14 cellular contexts compared by ENCODE assay signal in genomic region chr5:14272548-14273205, GRCh38.
"Had no signal": no experiment of that assay in that cellular context is flagged by ENCODE, and none has a peak within 500 bp of the region (broad histone marks: within the 10 kb centered on the region; RNA-seq: fewer than 3 reads in every experiment).

No MANE protein-coding gene starts in this region.

- H3K36me3 ChIP-seq: suprapubic skin had no signal

- DNase-seq: activated CD4-positive, alpha-beta T cell treated with anti-CD3 and anti-CD28 coated beads for 1 hour; activated CD4-positive, alpha-beta T cell treated with anti-CD3 and anti-CD28 coated beads, Interleukin-2, amount 50 U/mL, for 4 hours; activated naive CD4-positive, alpha-beta T cell; activated T-cell treated with anti-CD3 and anti-CD28 coated beads for 4 hours; aorta; foreskin keratinocyte; kidney glomerular epithelial cell; occipital lobe; right cardiac atrium; stimulated activated naive CD8-positive, alpha-beta T cell treated with anti-CD3 and anti-CD28 coated beads, Interleukin-15, Interleukin-2, amounts not matched to agents 100 U/mL and 50 U/mL, for 24 hours; upper lobe of right lung had no signal

- H3K27ac ChIP-seq: foreskin keratinocyte, suprapubic skin, upper lobe of right lung had no signal

- ATAC-seq: esophagus mucosa; foreskin keratinocyte; right cardiac atrium; stimulated activated naive CD8-positive, alpha-beta T cell treated with anti-CD3 and anti-CD28 coated beads, Interleukin-15, Interleukin-2, amounts not matched to agents 100 U/mL and 50 U/mL, for 24 hours; upper lobe of right lung had no signal

- H3K27me3 ChIP-seq: foreskin keratinocyte, suprapubic skin, upper lobe of right lung had no signal

- H3K9me3 ChIP-seq: suprapubic skin, upper lobe of right lung had no signal

- H3K4me3 ChIP-seq: smooth muscle cell, suprapubic skin, upper lobe of right lung had no signal
